In genomic region chr13:34942732-34943674, GRCh38 we compare ENCODE assay signal across 8 cellular contexts.
DNase-seq lines count a peak whose midpoint lies in the region; FAIRE-seq and TF ChIP-seq lines count a peak whose summit lies in the region.
"Had no signal": no experiment of that assay in that cellular context is flagged by ENCODE, and none has a peak within 500 bp of the region (broad histone marks: within the 10 kb centered on the region; RNA-seq: fewer than 3 reads in every experiment).

No MANE protein-coding gene starts in this region.

- peak overlapping the region; percentile 92 for H3K4me3 ChIP-seq in retinal pigment epithelial cell (ENCODE audit: low read length)

- TF ChIP-seq CTCF in retinal pigment epithelial cell (conservative IDR thresholded peaks at IDR 0.05; ENCODE audit: low read depth, low read length): no peak

- DNase-seq in GM03348 (ENCODE audit: low spot score) (peak; percentile 25), H54 (ENCODE audit: insufficient read length, low spot score) (peak; percentile 2), NCI-H2171 (lab: John Stamatoyannopoulos, UW) (peak; percentile 32), amygdala (lab: John Stamatoyannopoulos, UW) (peak in 32 of 56 donors; percentile 1 to 53 (median 26)), hypothalamus (lab: John Stamatoyannopoulos, UW) (peak in 42 of 51 donors; percentile 0 to 57 (median 20)), retinal pigment epithelial cell (ENCODE audit: low read depth) (no peak), HCEC 1CT (no peak)

- TF ChIP-seq POLR2A in H54 (IDR thresholded peaks at IDR 0.05; ENCODE audit: low read depth, low read length): no peak

- FAIRE-seq in H54 (lab: Jason Lieb, UNC): no peak
- FAIRE-seq: colon had no signal

Comparison
In these comparisons a context has a peak if more than half of its experiments do, and no peak if none do; other contexts are left out.
1. DNase-seq: peak in GM03348 (single experiment), H54 (single experiment), NCI-H2171 (single experiment), amygdala (32 of 56) and hypothalamus (42 of 51); none in retinal pigment epithelial cell (single experiment) and HCEC 1CT (single experiment).